In the genomic region with DNA sequence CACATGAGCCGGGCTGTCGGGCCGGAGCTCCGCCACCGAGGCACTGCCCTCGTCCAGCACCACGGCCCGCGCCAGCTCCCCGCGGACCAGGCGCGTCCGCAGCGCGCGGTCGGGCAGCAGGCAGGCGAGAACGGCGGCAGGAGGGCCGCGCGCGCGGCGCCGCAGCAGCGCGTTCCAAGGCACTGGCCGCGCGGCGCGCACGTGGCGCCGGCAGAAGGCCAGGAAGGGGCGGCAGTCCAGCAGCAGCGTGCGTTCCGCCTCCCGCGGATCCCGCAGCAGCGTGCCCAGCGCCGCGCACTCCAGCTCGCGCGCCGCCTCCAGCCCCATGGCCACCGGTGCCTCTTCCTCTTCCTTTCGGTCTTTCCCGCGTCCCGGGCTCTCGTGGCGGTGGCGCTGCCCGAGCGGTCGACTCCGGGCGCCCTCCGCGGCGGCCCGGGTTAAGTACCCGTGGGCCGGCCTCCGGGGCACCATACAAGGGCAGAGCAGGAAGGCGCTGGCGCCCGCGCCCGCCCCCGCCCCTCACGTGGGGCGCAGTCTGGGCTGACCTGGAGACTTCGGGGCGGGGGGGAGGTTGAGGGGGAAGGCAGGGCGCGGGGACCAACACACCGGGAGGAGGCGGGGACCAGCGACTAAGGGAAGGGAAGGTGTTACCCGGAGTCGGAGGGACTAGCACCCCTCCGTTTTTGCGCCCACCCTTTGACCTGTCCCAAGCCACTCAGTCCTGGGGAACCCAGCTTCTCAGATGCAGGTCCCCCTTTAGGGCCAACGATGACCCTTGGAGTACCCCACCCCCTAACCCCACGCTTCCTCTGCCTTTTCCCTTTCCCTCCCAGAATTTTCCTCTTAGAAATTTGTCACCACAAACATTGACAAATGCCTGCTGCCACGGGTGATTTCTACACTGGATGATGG, we compare ENCODE assay signal across 8 cellular contexts. TPM values are rescaled to one million over a fixed set of nuclear protein-coding genes. Genes with fewer than 3 reads are reported as not detected.
DNase-seq lines count a peak whose midpoint lies in the region; ATAC-seq and TF ChIP-seq lines count a peak whose summit lies in the region.

Gene DUSP2, minus strand, starts transcription at position 413 of the 912 bp plus-strand sequence. Its CDS starts 86 bp downstream, at position 327.

- peak; percentile 26 for ATAC-seq in GM19468 (IDR thresholded peaks at IDR 0.05; ENCODE audit: extremely low read depth, unreplicated experiment)
- ATAC-seq in activated naive CD4-positive, alpha-beta T cell treated with anti-CD3 and anti-CD28 coated beads, Interleukin-2, amount 50 U/mL, for 72 hours: peak; percentile 54 to 66

- no peak within 1 kb of the TSS for H3K27ac ChIP-seq in SJSA1

- peaks cover 44% of the 10 kb centered on the region for H3K4me1 ChIP-seq in SJSA1 (replicated peaks)

- H3K4me1 Mint-ChIP-seq in type B pancreatic cell (ENCODE audit: unreplicated experiment): peaks cover 12% of the 10 kb centered on the region

- no peaks in the 10 kb centered on the region for H3K9me3 Mint-ChIP-seq in activated naive CD4-positive, alpha-beta T cell treated with anti-CD3 and anti-CD28 coated beads, Interleukin-2, amount 50 U/mL, for 72 hours
- no peaks in the 10 kb centered on the region for H3K9me3 Mint-ChIP-seq in type B pancreatic cell

- H3K9me3 ChIP-seq in SJSA1 (replicated peaks): peaks cover 4% of the 10 kb centered on the region

- H3K27ac Mint-ChIP-seq in activated naive CD4-positive, alpha-beta T cell treated with anti-CD3 and anti-CD28 coated beads, Interleukin-2, amount 50 U/mL, for 72 hours: peak within 1 kb of the TSS; percentile 98 to 99
- peak within 1 kb of the TSS; percentile 36 for H3K27ac Mint-ChIP-seq in type B pancreatic cell

- DNase-seq in DMS 273 treated with DMSO at 0.1 percent for 48 hours (lab: John Stamatoyannopoulos, UW): peak; percentile 66
- DNase-seq in HS-5 (ENCODE audit: low read depth): peak; percentile 64
- DNase-seq in SJSA1 (ENCODE audit: low read depth in 1 of 2, low spot score in 2 of 2): peak in 1 of 2 experiments; percentile 50
- DNase-seq in activated naive CD4-positive, alpha-beta T cell treated with anti-CD3 and anti-CD28 coated beads, Interleukin-2, amount 50 U/mL, for 72 hours (ENCODE audit: low spot score in 2 of 2): peak; percentile 97 to 98
- peak; percentile 88 for DNase-seq in cardiac septum (ENCODE audit: low spot score)
- peak; percentile 44 for DNase-seq in pons (ENCODE audit: low spot score)
- DNase-seq in type B pancreatic cell (ENCODE audit: extremely low spot score, unreplicated experiment): no peak

- intact Hi-C loops in cardiac septum (cut with DNase I): loop anchor here (2.0 to 5.0 kb wide), 2 partner anchors 64 to 122 kb away; partner anchors contain the start of genes CIAO1, STARD7 and TMEM127

- peaks cover 14% of the 10 kb centered on the region for H3K27me3 ChIP-seq in SJSA1 (replicated peaks)

- H3K4me3 Mint-ChIP-seq in type B pancreatic cell: peak within 1 kb of the TSS; percentile 83

- H3K36me3 ChIP-seq in SJSA1: peaks cover 6% of the 10 kb centered on the region; the same call in 1 of the 2 replicates

- H3K27me3 Mint-ChIP-seq in type B pancreatic cell: peaks cover 22% of the 10 kb centered on the region

- H3K36me3 Mint-ChIP-seq in activated naive CD4-positive, alpha-beta T cell treated with anti-CD3 and anti-CD28 coated beads, Interleukin-2, amount 50 U/mL, for 72 hours: peaks cover 29 to 37% of the 10 kb centered on the region in 2 donors
- H3K36me3 Mint-ChIP-seq in type B pancreatic cell: no peaks in the 10 kb centered on the region

- no peak for TF ChIP-seq CTCF in type B pancreatic cell (conservative IDR thresholded peaks at IDR 0.05)

- H3K4me3 ChIP-seq in SJSA1: peak within 1 kb of the TSS; percentile 38

RNA-seq across cellular contexts. Expression of gene DUSP2, which starts in this region (rescaled TPM):
- total RNA-seq in SJSA1 (2014; rRNA removed; shearing (Covaris generic)): 0.24 TPM in 1 of 2 replicates, not detected in the other
- 100 to 1,000 TPM; 202 to 218 TPM for total RNA-seq in activated naive CD4-positive, alpha-beta T cell treated with anti-CD3 and anti-CD28 coated beads, Interleukin-2, amount 50 U/mL, for 72 hours
- total RNA-seq in cardiac septum (1.3 TPM), type B pancreatic cell (ENCODE audit: low replicate concordance) (4.3 and 4.5 TPM in 2 replicates)

Comparison
In these comparisons a context has a peak if more than half of its experiments do, and no peak if none do; other contexts are left out.
1. RNA of gene DUSP2 (total RNA-seq): 202 to 218 TPM in activated naive CD4-positive, alpha-beta T cell treated with anti-CD3 and anti-CD28 coated beads, Interleukin-2, amount 50 U/mL, for 72 hours; 4.3 to 4.5 TPM in type B pancreatic cell, 1.3 TPM in cardiac septum (single experiment) and 0.24 TPM in SJSA1; every median in the first group is over 10 times any median in the second.